Comparison of ENCODE assay signal across 1 cellular context in genomic region chr14:23181946-23182345, GRCh38.
A peak's percentile ranks its signal among the peaks of the same experiment; 100 is the strongest.
TF ChIP-seq lines count a peak whose summit lies in the region.

No MANE protein-coding gene starts in this region.

TF ChIP-seq in H1, 55 proteins besides CTCF, POLR2A, EP300 and RAD21:
- no peak for TF ChIP-seq HDAC6 (IDR thresholded peaks at IDR 0.05; ENCODE audit: low read depth, low read length)
- TF ChIP-seq SIRT6 (IDR thresholded peaks at IDR 0.05; ENCODE audit: low read length) = no peak
- no peak for TF ChIP-seq CTBP2 (IDR thresholded peaks at IDR 0.05; ENCODE audit: borderline replicate concordance, insufficient read depth, insufficient read length, low read length)
- peak; percentile 52; the same call in 1 of the 2 replicates for TF ChIP-seq KDM1A (IDR thresholded peaks at IDR 0.05; ENCODE audit: borderline replicate concordance, low read length)
- no peak for TF ChIP-seq CHD1 (IDR thresholded peaks at IDR 0.05; ENCODE audit: low read depth, low read length)
TF ChIP-seq in H1: peak in this region for 1.
